ENCODE assay signal across 19 cellular contexts in genomic region chr10:103646304-103646703, GRCh38.
DNase-seq lines count a peak whose midpoint lies in the region; ATAC-seq, FAIRE-seq and TF ChIP-seq lines count a peak whose summit lies in the region.
"Had no signal": no experiment of that assay in that cellular context is flagged by ENCODE, and none has a peak within 500 bp of the region (broad histone marks: within the 10 kb centered on the region; RNA-seq: fewer than 3 reads in every experiment).

No MANE protein-coding gene starts in this region.

- H3K4me2 ChIP-seq in BLaER1 (peak overlapping the region; percentile 67), trophoblast cell (ENCODE audit: low read length) (no peak overlapping the region)

- TF ChIP-seq CTCF in dorsolateral prefrontal cortex (IDR thresholded peaks at IDR 0.05 in 54 of 56, conservative IDR thresholded peaks at IDR 0.05 in 2 of 56; ENCODE audit: low read depth in 1 of 56, partially characterized antibody in 56 of 56), result no peak
- TF ChIP-seq CTCF in osteocyte (IDR thresholded peaks at IDR 0.05), result no peak

- H3K9ac ChIP-seq in BLaER1, result no peak overlapping the region; the same call in 1 of the 2 replicates
- H3K9ac ChIP-seq in trophoblast cell (ENCODE audit: low read length), result no peak overlapping the region

- no peak overlapping the region for H4K8ac ChIP-seq in trophoblast cell (ENCODE audit: low read depth, low read length)

- H3K36me3 ChIP-seq in BLaER1 (peaks cover 92% of the 10 kb centered on the region), trophoblast cell (ENCODE audit: control insufficient read depth in 1 of 2, insufficient read depth in 2 of 2, low read length in 2 of 2) (peaks cover 0 to 2% of the 10 kb centered on the region in 2 experiments)

- H4K20me1 ChIP-seq in BLaER1, result peaks cover 100% of the 10 kb centered on the region

- no CpG with 5 or more reads among the region's 3 CpGs for WGBS in trophoblast cell (ENCODE audit: extremely low coverage, insufficient coverage, insufficient read length)

- H3K4me3 Mint-ChIP-seq in osteocyte (ENCODE audit: unreplicated experiment), result no peak overlapping the region
- H3K4me3 Mint-ChIP-seq: activated naive CD8-positive, alpha-beta T cell treated with anti-CD3 and anti-CD28 coated beads, Interleukin-2, amount 10 ng/mL, durations not matched to agents 7 days and 5 days; memory B cell; neural crest cell had no signal

- H3K9me3 Mint-ChIP-seq in osteocyte (ENCODE audit: unreplicated experiment), result no peaks in the 10 kb centered on the region
- H3K9me3 Mint-ChIP-seq in activated naive CD4-positive, alpha-beta T cell treated with anti-CD3 and anti-CD28 coated beads, Interleukin-2, amount 50 U/mL, for 72 hours, result no peaks in the 10 kb centered on the region
- H3K9me3 Mint-ChIP-seq: activated naive CD8-positive, alpha-beta T cell treated with anti-CD3 and anti-CD28 coated beads, Interleukin-2, amount 10 ng/mL, durations not matched to agents 7 days and 5 days; memory B cell; neural crest cell had no signal

- H2BK5ac ChIP-seq in trophoblast cell (ENCODE audit: low read depth, low read length, poor library complexity), result no peak overlapping the region

- no peak for ATAC-seq in GM18870 (IDR thresholded peaks at IDR 0.05; ENCODE audit: unreplicated experiment)
- no peak for ATAC-seq in activated naive CD4-positive, alpha-beta T cell treated with anti-CD3 and anti-CD28 coated beads, Interleukin-2, amount 50 U/mL, for 72 hours
- ATAC-seq: PC-3 had no signal

- H3K4me3 ChIP-seq in BLaER1 (no peak overlapping the region), dorsolateral prefrontal cortex (no peak overlapping the region), trophoblast cell (ENCODE audit: low read depth, low read length) (no peak overlapping the region)

- no peak overlapping the region for H2AK5ac ChIP-seq in trophoblast cell (ENCODE audit: low read length)

- H3K27ac Mint-ChIP-seq in osteocyte (ENCODE audit: unreplicated experiment), result peak overlapping the region; percentile 66
- peak overlapping the region in 1 of 2 donors; percentile 0 for H3K27ac Mint-ChIP-seq in activated naive CD4-positive, alpha-beta T cell treated with anti-CD3 and anti-CD28 coated beads, Interleukin-2, amount 50 U/mL, for 72 hours
- H3K27ac Mint-ChIP-seq: activated naive CD8-positive, alpha-beta T cell treated with anti-CD3 and anti-CD28 coated beads, Interleukin-2, amount 10 ng/mL, durations not matched to agents 7 days and 5 days; memory B cell had no signal

- H2AFZ ChIP-seq in trophoblast cell (ENCODE audit: insufficient read depth, low read length, poor library complexity), result no peak overlapping the region

- H3K27me3 ChIP-seq in BLaER1 (no peaks in the 10 kb centered on the region), dorsolateral prefrontal cortex (no peaks in the 10 kb centered on the region), trophoblast cell (ENCODE audit: insufficient read depth, low read length) (no peaks in the 10 kb centered on the region)

- no peaks in the 10 kb centered on the region for H3K27me3 Mint-ChIP-seq in osteocyte (ENCODE audit: unreplicated experiment)
- H3K27me3 Mint-ChIP-seq: activated naive CD8-positive, alpha-beta T cell treated with anti-CD3 and anti-CD28 coated beads, Interleukin-2, amount 10 ng/mL, durations not matched to agents 7 days and 5 days; memory B cell had no signal

- H3K36me3 Mint-ChIP-seq in osteocyte (ENCODE audit: unreplicated experiment), result peaks cover 16% of the 10 kb centered on the region
- no peaks in the 10 kb centered on the region for H3K36me3 Mint-ChIP-seq in activated naive CD4-positive, alpha-beta T cell treated with anti-CD3 and anti-CD28 coated beads, Interleukin-2, amount 50 U/mL, for 72 hours

- H3K14ac ChIP-seq in trophoblast cell (ENCODE audit: low read length), result no peak overlapping the region

- H3K79me1 ChIP-seq in trophoblast cell (ENCODE audit: low read length), result no peaks in the 10 kb centered on the region

- no peak overlapping the region for H2BK120ac ChIP-seq in trophoblast cell (ENCODE audit: insufficient read depth, low read length, poor library complexity)

- H3K4ac ChIP-seq in trophoblast cell (ENCODE audit: low read depth, low read length), result no peak overlapping the region

- DNase-seq in HTR-8/SVneo (ENCODE audit: insufficient read length, low spot score) (no peak), dorsolateral prefrontal cortex (no peak), osteocyte (ENCODE audit: extremely low spot score, unreplicated experiment) (no peak), NCI-H510A treated with DMSO at 0.1 percent for 48 hours (lab: John Stamatoyannopoulos, UW) (no peak), trophoblast cell (no peak)
- DNase-seq in activated naive CD4-positive, alpha-beta T cell treated with anti-CD3 and anti-CD28 coated beads, Interleukin-2, amount 50 U/mL, for 72 hours (ENCODE audit: low spot score in 2 of 2), result no peak
- DNase-seq: activated CD4-positive, CD25-positive, alpha-beta regulatory T cell; activated naive CD8-positive, alpha-beta T cell treated with anti-CD3 and anti-CD28 coated beads, Interleukin-2, amount 10 ng/mL, durations not matched to agents 7 days and 5 days; caudate nucleus; effector memory CD4-positive, alpha-beta T cell; HCEC 1CT; hypothalamus; NCI-H69; PC-3; stimulated activated naive CD4-positive, alpha-beta T cell had no signal

- no peaks in the 10 kb centered on the region for H3K9me3 ChIP-seq in BLaER1
- no peaks in the 10 kb centered on the region for H3K9me3 ChIP-seq in trophoblast cell (ENCODE audit: insufficient read depth, low read depth, low read length)

- H3K4me1 ChIP-seq in BLaER1 (peaks cover 80% of the 10 kb centered on the region), trophoblast cell (ENCODE audit: control insufficient read depth in 1 of 2, insufficient read depth in 2 of 2, low read length in 2 of 2) (peaks cover 9 to 10% of the 10 kb centered on the region in 2 experiments)

- H3K79me2 ChIP-seq in trophoblast cell (ENCODE audit: control insufficient read depth, insufficient read depth, low read length, poor library complexity), result no peaks in the 10 kb centered on the region

- H4K12ac ChIP-seq in trophoblast cell (ENCODE audit: low read depth, low read length), result no peak overlapping the region

- H3K27ac ChIP-seq in BLaER1 (peak overlapping the region; percentile 3), dorsolateral prefrontal cortex (peak overlapping the region in 40 of 59 donors; percentile 7 to 87 (median 66)), trophoblast cell (ENCODE audit: low read depth, low read length) (no peak overlapping the region)

- H4K91ac ChIP-seq in trophoblast cell (ENCODE audit: low read depth, low read length), result no peak overlapping the region

- no peak overlapping the region for H2BK12ac ChIP-seq in trophoblast cell (ENCODE audit: low read length)

- intact Hi-C loops in dorsolateral prefrontal cortex (cut with DNase I), result no loop called here

- no peak overlapping the region for H3K23ac ChIP-seq in trophoblast cell (ENCODE audit: low read length)

- no peak overlapping the region for H3K18ac ChIP-seq in trophoblast cell (ENCODE audit: low read length)

- peak; percentile 4 for FAIRE-seq in HTR-8/SVneo (lab: Jason Lieb, UNC)

- peaks cover 33% of the 10 kb centered on the region for H3K4me1 Mint-ChIP-seq in osteocyte (ENCODE audit: unreplicated experiment)
